30 cellular contexts compared by ENCODE assay signal in the genomic region with DNA sequence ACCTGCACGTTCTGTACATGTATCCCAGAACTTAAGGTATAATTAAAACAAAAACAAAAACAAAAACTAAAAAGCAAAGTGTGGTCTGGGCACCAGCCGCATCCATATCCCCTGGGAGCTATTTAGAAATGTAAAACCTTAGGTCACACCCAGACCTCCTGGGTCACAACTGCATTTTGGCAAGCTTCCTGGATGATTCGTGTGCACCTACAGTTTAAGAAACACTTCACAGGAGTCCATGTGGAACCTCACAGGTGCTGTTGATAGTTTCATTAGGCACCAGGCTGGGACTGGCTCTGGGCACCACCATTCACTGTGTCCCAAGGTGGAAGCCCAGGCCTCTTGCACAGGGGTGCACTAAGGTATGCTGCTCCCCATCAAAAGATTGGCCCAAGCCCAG.
"Had no signal": no experiment of that assay in that cellular context is flagged by ENCODE, and none has a peak within 500 bp of the region (broad histone marks: within the 10 kb centered on the region; RNA-seq: fewer than 3 reads in every experiment).

No MANE protein-coding gene starts in this region.

- H3K9ac ChIP-seq: KMS-11 had no signal

- H3K4me1 Mint-ChIP-seq: activated B cell treated with CpG ODN at 0.5 μM for 24 hours; activated CD4-positive, alpha-beta T cell treated with anti-CD3 and anti-CD28 coated beads, Interleukin-2, amount 10 ng/mL, durations not matched to agents 7 days and 5 days; activated naive CD4-positive, alpha-beta T cell treated with anti-CD3 and anti-CD28 coated beads, Interleukin-2, amount 10 ng/mL, durations not matched to agents 7 days and 5 days; activated naive CD8-positive, alpha-beta T cell treated with anti-CD3 and anti-CD28 coated beads, Interleukin-2, amount 10 ng/mL, durations not matched to agents 7 days and 5 days; T-cell had no signal

- H3K27me3 ChIP-seq: adrenal gland, MG63 had no signal

- H3K27ac ChIP-seq: adrenal gland, KMS-11, SK-N-MC had no signal

- H3K9me3 Mint-ChIP-seq: activated B cell treated with CpG ODN at 0.5 μM for 24 hours; activated naive CD4-positive, alpha-beta T cell treated with anti-CD3 and anti-CD28 coated beads, Interleukin-2, amount 10 ng/mL, durations not matched to agents 7 days and 5 days; activated T-cell treated with anti-CD3 and anti-CD28 coated beads, Interleukin-2, amount 50 U/mL, for 4 hours had no signal

- ATAC-seq: activated T-cell treated with anti-CD3 and anti-CD28 coated beads, Interleukin-2, amount 50 U/mL, for 4 hours; Panc1; Right ventricle myocardium inferior; T-cell had no signal

- H3K4me2 ChIP-seq: KMS-11 had no signal

- DNase-seq: activated B cell treated with CpG ODN at 0.5 μM for 24 hours; activated CD4-positive, alpha-beta memory T cell treated with anti-CD3 and anti-CD28 coated beads for 36 hours; activated CD4-positive, alpha-beta T cell treated with anti-CD3 and anti-CD28 coated beads, Interleukin-2, amount 10 ng/mL, durations not matched to agents 7 days and 5 days; activated CD8-positive, alpha-beta memory T cell treated with anti-CD3 and anti-CD28 coated beads for 24 hours; activated gamma-delta T cell; activated naive CD4-positive, alpha-beta T cell treated with anti-CD3 and anti-CD28 coated beads, Interleukin-2, amount 10 ng/mL, durations not matched to agents 7 days and 5 days; activated naive CD8-positive, alpha-beta T cell treated with anti-CD3 and anti-CD28 coated beads, Interleukin-2, amount 10 ng/mL, durations not matched to agents 7 days and 5 days; activated T-cell treated with anti-CD3 and anti-CD28 coated beads, Interleukin-2, amount 50 U/mL, for 4 hours; adrenal gland; anterior cingulate cortex; cerebellar nuclear complex; MG63; MV-4-11; NCI-H1092 treated with DMSO at 0.1 percent for 48 hours; NCI-H1417 treated with DMSO at 0.1 percent for 48 hours; NCI-H1694 treated with DMSO at 0.1 percent for 48 hours; NCI-H2029 treated with DMSO at 0.1 percent for 48 hours; NCI-H446 treated with DMSO at 0.1 percent for 48 hours; NCI-H524 treated with DMSO at 0.1 percent for 48 hours; NCI-H774; NK-92 treated with Interleukin-12 subunit alpha and Interleukin-12 subunit beta, amount 100 ng/mL, for 24 hours; OCI-M1; RPMI8226; T-cell; T-helper 2 cell; T1000 had no signal

- H3K4me1 ChIP-seq: adrenal gland had no signal

- H3K27ac Mint-ChIP-seq: activated B cell treated with CpG ODN at 0.5 μM for 24 hours; activated CD4-positive, alpha-beta memory T cell treated with anti-CD3 and anti-CD28 coated beads for 36 hours; activated CD4-positive, alpha-beta T cell treated with anti-CD3 and anti-CD28 coated beads, Interleukin-2, amount 10 ng/mL, durations not matched to agents 7 days and 5 days; activated naive CD4-positive, alpha-beta T cell treated with anti-CD3 and anti-CD28 coated beads, Interleukin-2, amount 10 ng/mL, durations not matched to agents 7 days and 5 days; activated naive CD8-positive, alpha-beta T cell treated with anti-CD3 and anti-CD28 coated beads, Interleukin-2, amount 10 ng/mL, durations not matched to agents 7 days and 5 days; T-cell had no signal

- H3K36me3 ChIP-seq: adrenal gland, MG63 had no signal

- H3K4me3 ChIP-seq: adrenal gland, MG63, SK-N-MC had no signal

- H3K27me3 Mint-ChIP-seq: activated CD4-positive, alpha-beta memory T cell treated with anti-CD3 and anti-CD28 coated beads for 36 hours; activated CD4-positive, alpha-beta T cell treated with anti-CD3 and anti-CD28 coated beads, Interleukin-2, amount 10 ng/mL, durations not matched to agents 7 days and 5 days had no signal

- H3K9me3 ChIP-seq: adrenal gland, MG63 had no signal

- H3K36me3 Mint-ChIP-seq: activated CD4-positive, alpha-beta memory T cell treated with anti-CD3 and anti-CD28 coated beads for 36 hours; activated naive CD4-positive, alpha-beta T cell treated with anti-CD3 and anti-CD28 coated beads, Interleukin-2, amount 10 ng/mL, durations not matched to agents 7 days and 5 days; activated naive CD8-positive, alpha-beta T cell treated with anti-CD3 and anti-CD28 coated beads, Interleukin-2, amount 10 ng/mL, durations not matched to agents 7 days and 5 days; T-cell had no signal

- H3K4me3 Mint-ChIP-seq: activated B cell treated with CpG ODN at 0.5 μM for 24 hours; activated CD4-positive, alpha-beta memory T cell treated with anti-CD3 and anti-CD28 coated beads for 36 hours; activated CD4-positive, alpha-beta T cell treated with anti-CD3 and anti-CD28 coated beads, Interleukin-2, amount 10 ng/mL, durations not matched to agents 7 days and 5 days; activated naive CD4-positive, alpha-beta T cell treated with anti-CD3 and anti-CD28 coated beads, Interleukin-2, amount 10 ng/mL, durations not matched to agents 7 days and 5 days; activated naive CD8-positive, alpha-beta T cell treated with anti-CD3 and anti-CD28 coated beads, Interleukin-2, amount 10 ng/mL, durations not matched to agents 7 days and 5 days; activated T-cell treated with anti-CD3 and anti-CD28 coated beads, Interleukin-2, amount 50 U/mL, for 4 hours; T-cell had no signal
